Comparison of ENCODE assay signal across 9 cellular contexts in the genomic region with DNA sequence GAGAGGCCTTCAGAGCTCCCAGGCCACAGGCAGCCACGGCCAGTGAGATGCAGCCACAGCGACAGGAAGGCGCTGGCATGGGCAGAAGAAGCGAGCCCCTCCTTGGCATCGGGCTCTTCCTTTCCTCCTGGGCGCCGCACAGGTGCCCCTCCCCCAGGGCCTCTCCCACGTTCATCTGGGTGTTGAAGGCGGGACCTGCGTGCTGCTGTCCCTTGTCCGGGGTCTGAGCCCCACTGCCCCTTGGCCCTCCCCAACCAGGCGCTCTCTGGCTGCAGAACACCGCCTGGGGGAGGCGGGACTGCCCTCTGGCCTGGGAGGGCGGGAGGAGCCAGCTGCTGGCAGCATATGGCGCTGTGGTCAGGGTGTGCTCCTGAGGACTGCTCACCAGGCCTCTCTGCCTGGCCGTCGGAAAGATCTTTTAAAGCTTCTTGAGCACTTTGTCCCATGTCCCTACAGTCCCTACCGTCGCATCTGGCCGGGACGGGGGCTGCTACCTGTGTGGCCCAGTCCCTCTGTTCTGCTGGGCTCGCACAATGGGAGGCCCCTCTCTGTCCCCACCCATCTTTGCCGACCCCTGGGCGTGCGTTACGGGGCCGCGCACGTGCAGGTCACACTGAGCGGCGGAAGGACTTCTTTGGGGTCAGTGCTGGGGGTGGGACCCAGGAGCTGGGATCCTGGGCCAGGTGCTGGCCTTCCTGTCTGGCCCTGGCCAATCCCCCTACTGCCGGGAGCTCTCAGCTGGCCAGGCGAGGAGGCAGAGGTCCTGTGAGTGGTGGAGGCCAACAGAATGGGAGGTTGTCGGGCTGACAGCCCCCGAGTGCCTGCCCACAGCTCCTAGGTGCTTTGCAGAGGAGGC. TPM values are rescaled to one million over a fixed set of nuclear protein-coding genes. Genes with fewer than 3 reads are reported as not detected.
DNase-seq lines count a peak whose midpoint lies in the region; ATAC-seq and TF ChIP-seq lines count a peak whose summit lies in the region.
"Had no signal": no experiment of that assay in that cellular context is flagged by ENCODE, and none has a peak within 500 bp of the region (broad histone marks: within the 10 kb centered on the region; RNA-seq: fewer than 3 reads in every experiment).

No MANE protein-coding gene starts in this region.

- no peak for TF ChIP-seq CTCF in MM.1S (IDR thresholded peaks at IDR 0.05; ENCODE audit: low read length)

- H3K9me3 ChIP-seq in MM.1S (replicated peaks; ENCODE audit: insufficient read depth, low read length) (no peaks in the 10 kb centered on the region), mucosa of rectum (ENCODE audit: control insufficient read depth in 2 of 2, low read length in 2 of 2) (no peaks in the 10 kb centered on the region)
- H3K9me3 ChIP-seq: neutrophil had no signal

- H2AFZ ChIP-seq in MM.1S (ENCODE audit: low read length): no peak overlapping the region

- H3K36me3 ChIP-seq in MM.1S (replicated peaks; ENCODE audit: insufficient read depth, low read length) (no peaks in the 10 kb centered on the region), mucosa of rectum (ENCODE audit: control insufficient read depth in 2 of 2, insufficient read depth in 2 of 2, low read length in 2 of 2) (peaks cover 0 to 6% of the 10 kb centered on the region in 2 donors)

- H3K4me2 ChIP-seq in MM.1S (ENCODE audit: low read depth, low read length): peak overlapping the region; percentile 92

- H3K27ac ChIP-seq in MM.1S (ENCODE audit: low read length): no peak overlapping the region
- peak overlapping the region; percentile 78 to 83 for H3K27ac ChIP-seq in mucosa of rectum (ENCODE audit: low read depth in 2 of 2, low read length in 2 of 2)
- H3K27ac ChIP-seq: neutrophil had no signal

- no peaks in the 10 kb centered on the region for H3K9me2 ChIP-seq in MM.1S (replicated peaks; ENCODE audit: insufficient read depth, low read length)

- no peak for ATAC-seq in GM18861 (IDR thresholded peaks at IDR 0.05; ENCODE audit: unreplicated experiment)
- ATAC-seq in GM19395 (IDR thresholded peaks at IDR 0.05; ENCODE audit: unreplicated experiment): no peak
- no peak for ATAC-seq in GM18870 (IDR thresholded peaks at IDR 0.05; ENCODE audit: unreplicated experiment)

- H3K79me2 ChIP-seq in MM.1S (ENCODE audit: low read length): peaks cover 34% of the 10 kb centered on the region

- H3K4me1 ChIP-seq in MM.1S (ENCODE audit: low read length): peaks cover 17% of the 10 kb centered on the region
- peaks cover 32 to 35% of the 10 kb centered on the region in 2 donors for H3K4me1 ChIP-seq in mucosa of rectum (ENCODE audit: control insufficient read depth in 2 of 2, insufficient read depth in 2 of 2, low read length in 2 of 2)

- no peaks in the 10 kb centered on the region for H4K20me1 ChIP-seq in MM.1S (ENCODE audit: insufficient read depth, low read length)

- H3K4me3 ChIP-seq in MM.1S (ENCODE audit: low read length) (peak overlapping the region; percentile 97), mucosa of rectum (ENCODE audit: low read length in 2 of 2) (peak overlapping the region; percentile 75 to 76)

- in situ Hi-C loops in Caki2 (cut with HindIII; ENCODE audit: low pct_unique_long_range_greater_than_20kb, low sequenced_read_pairs): no loop called here

- peaks cover 18% of the 10 kb centered on the region for H3F3A ChIP-seq in MM.1S (ENCODE audit: insufficient read depth, low read length)

- peak overlapping the region; percentile 83; the same call in 1 of the 2 replicates for H3K9ac ChIP-seq in MM.1S (ENCODE audit: low read length)
- peak overlapping the region; percentile 74 to 77 for H3K9ac ChIP-seq in mucosa of rectum (ENCODE audit: low read depth in 1 of 2, low read length in 2 of 2)

- H3K27me3 ChIP-seq in MM.1S (replicated peaks; ENCODE audit: insufficient read depth, low read length) (no peaks in the 10 kb centered on the region), mucosa of rectum (ENCODE audit: control insufficient read depth in 2 of 2, insufficient read depth in 2 of 2, low read length in 2 of 2) (no peaks in the 10 kb centered on the region)
- H3K27me3 ChIP-seq: neutrophil had no signal

- peak; percentile 68 for DNase-seq in Caki2 (ENCODE audit: low read depth)
- DNase-seq in MM.1S: no peak
- DNase-seq in astrocyte of the hippocampus (ENCODE audit: low read depth, low spot score): peak; percentile 32
- no peak for DNase-seq in NAMALWA (ENCODE audit: low spot score)

RNA-seq across cellular contexts. Expression of a gene that starts 1.7 kb away (rescaled TPM):
- total RNA-seq in Caki2 (2014; rRNA removed; shearing (Covaris generic); ENCODE audit: low replicate concordance): 93.2 and 105 TPM in 2 replicates

RNA-seq across cellular contexts. Expression of a gene that starts 10.6 kb away (rescaled TPM):
- total RNA-seq in Caki2 (2014; rRNA removed; shearing (Covaris generic); ENCODE audit: low replicate concordance): 185 and 238 TPM in 2 replicates

RNA-seq across cellular contexts. Expression of a gene that starts 30.0 kb away (rescaled TPM):
- 87.1 and 96.6 TPM in 2 replicates for total RNA-seq in Caki2 (2014; rRNA removed; shearing (Covaris generic); ENCODE audit: low replicate concordance)

RNA-seq across cellular contexts. Expression of a gene that starts 30.2 kb away (rescaled TPM):
- 75.3 and 89.9 TPM in 2 replicates for total RNA-seq in Caki2 (2014; rRNA removed; shearing (Covaris generic); ENCODE audit: low replicate concordance)

RNA-seq across cellular contexts. Expression of a gene that starts 47.2 kb away (rescaled TPM):
- total RNA-seq in Caki2 (2014; rRNA removed; shearing (Covaris generic); ENCODE audit: low replicate concordance): 33.8 and 39.2 TPM in 2 replicates

Comparison
In these comparisons a context has a peak if more than half of its experiments do, and no peak if none do; other contexts are left out.
1. DNase-seq: peak in Caki2 (single experiment) and astrocyte of the hippocampus (single experiment); none in MM.1S (single experiment) and NAMALWA (single experiment).